ENCODE assay signal across 38 cellular contexts in genomic region chr5:2288466-2288865, GRCh38.
"Had no signal": no experiment of that assay in that cellular context is flagged by ENCODE, and none has a peak within 500 bp of the region (broad histone marks: within the 10 kb centered on the region; RNA-seq: fewer than 3 reads in every experiment).

No MANE protein-coding gene starts in this region.

- H3K27ac ChIP-seq: adrenal gland, ascending aorta, body of pancreas, brain microvascular endothelial cell, breast epithelium, cardiac muscle cell had no signal

- ATAC-seq: activated naive CD4-positive, alpha-beta T cell treated with anti-CD3 and anti-CD28 coated beads, Interleukin-2, amount 50 U/mL, for 72 hours; activated naive CD8-positive, alpha-beta T cell treated with anti-CD3 and anti-CD28 coated beads, Interleukin-2, amount 50 U/mL, for 24 hours; activated T-cell treated with anti-CD3 and anti-CD28 coated beads, Interleukin-2, amount 50 U/mL, for 4 hours; activated T-cell treated with anti-CD3 and anti-CD28 coated beads, Interleukin-2, amount 50 U/mL, for 72 hours; activated T-helper 17 cell treated with anti-CD3 and anti-CD28 coated beads, Interleukin-2, amount 50 U/mL, for 72 hours; body of pancreas had no signal

- H3K27me3 ChIP-seq: adrenal gland, ascending aorta, body of pancreas, brain microvascular endothelial cell, breast epithelium, cardiac muscle cell had no signal

- H3K36me3 ChIP-seq: adrenal gland, ascending aorta, brain microvascular endothelial cell, breast epithelium, cardiac muscle cell had no signal

- H3K36me3 Mint-ChIP-seq: activated naive CD4-positive, alpha-beta T cell treated with anti-CD3 and anti-CD28 coated beads, Interleukin-2, amount 10 ng/mL, durations not matched to agents 7 days and 5 days; activated naive CD4-positive, alpha-beta T cell treated with anti-CD3 and anti-CD28 coated beads, Interleukin-2, amount 50 U/mL, for 24 hours; activated naive CD4-positive, alpha-beta T cell treated with anti-CD3 and anti-CD28 coated beads, Interleukin-2, amount 50 U/mL, for 72 hours; activated naive CD8-positive, alpha-beta T cell; activated naive CD8-positive, alpha-beta T cell treated with anti-CD3 and anti-CD28 coated beads for 36 hours; activated naive CD8-positive, alpha-beta T cell treated with anti-CD3 and anti-CD28 coated beads, Interleukin-2, amount 10 ng/mL, durations not matched to agents 7 days and 5 days; brain had no signal

- H3K4me3 Mint-ChIP-seq: activated naive CD4-positive, alpha-beta T cell treated with anti-CD3 and anti-CD28 coated beads for 36 hours; activated naive CD4-positive, alpha-beta T cell treated with anti-CD3 and anti-CD28 coated beads, Interleukin-2, amount 10 ng/mL, durations not matched to agents 7 days and 5 days; activated naive CD4-positive, alpha-beta T cell treated with anti-CD3 and anti-CD28 coated beads, Interleukin-2, amount 50 U/mL, for 24 hours; activated naive CD8-positive, alpha-beta T cell; activated naive CD8-positive, alpha-beta T cell treated with anti-CD3 and anti-CD28 coated beads for 36 hours; activated naive CD8-positive, alpha-beta T cell treated with anti-CD3 and anti-CD28 coated beads, Interleukin-2, amount 10 ng/mL, durations not matched to agents 7 days and 5 days; activated naive CD8-positive, alpha-beta T cell treated with anti-CD3 and anti-CD28 coated beads, Interleukin-2, amount 50 U/mL, for 24 hours; activated T-cell treated with anti-CD3 and anti-CD28 coated beads, Interleukin-2, amount 50 U/mL, for 24 hours; activated T-cell treated with anti-CD3 and anti-CD28 coated beads, Interleukin-2, amount 50 U/mL, for 4 hours; activated T-cell treated with anti-CD3 and anti-CD28 coated beads, Interleukin-2, amount 50 U/mL, for 72 hours; activated T-helper 1 cell treated with anti-CD3 and anti-CD28 coated beads, Interleukin-12 subunit alpha, Interleukin-12 subunit beta, Interleukin-2, Interleukin-4 antibody, amounts not matched to agents 30 ng/mL and 10 ng/mL and 1 ng/mL, durations not matched to agents 14 hours and 24 hours and 36 hours; activated T-helper 17 cell treated with anti-CD3 and anti-CD28 coated beads, Interleukin-2, amount 50 U/mL, for 72 hours; brain; central memory CD8-positive, alpha-beta T cell had no signal

- H3K9me3 Mint-ChIP-seq: activated naive CD4-positive, alpha-beta T cell treated with anti-CD3 and anti-CD28 coated beads for 36 hours; activated naive CD4-positive, alpha-beta T cell treated with anti-CD3 and anti-CD28 coated beads, Interleukin-2, amount 10 ng/mL, durations not matched to agents 7 days and 5 days; activated naive CD4-positive, alpha-beta T cell treated with anti-CD3 and anti-CD28 coated beads, Interleukin-2, amount 50 U/mL, for 24 hours; activated naive CD4-positive, alpha-beta T cell treated with anti-CD3 and anti-CD28 coated beads, Interleukin-2, amount 50 U/mL, for 72 hours; activated naive CD8-positive, alpha-beta T cell treated with anti-CD3 and anti-CD28 coated beads for 36 hours; activated naive CD8-positive, alpha-beta T cell treated with anti-CD3 and anti-CD28 coated beads, Interleukin-2, amount 10 ng/mL, durations not matched to agents 7 days and 5 days; activated naive CD8-positive, alpha-beta T cell treated with anti-CD3 and anti-CD28 coated beads, Interleukin-2, amount 50 U/mL, for 24 hours; activated T-cell treated with anti-CD3 and anti-CD28 coated beads, Interleukin-2, amount 50 U/mL, for 24 hours; activated T-cell treated with anti-CD3 and anti-CD28 coated beads, Interleukin-2, amount 50 U/mL, for 4 hours; activated T-cell treated with anti-CD3 and anti-CD28 coated beads, Interleukin-2, amount 50 U/mL, for 72 hours; activated T-helper 1 cell treated with anti-CD3 and anti-CD28 coated beads, Interleukin-12 subunit alpha, Interleukin-12 subunit beta, Interleukin-2, Interleukin-4 antibody, amounts not matched to agents 30 ng/mL and 10 ng/mL and 1 ng/mL, durations not matched to agents 14 hours and 24 hours and 36 hours; activated T-helper 17 cell treated with anti-CD3 and anti-CD28 coated beads, Interleukin-2, amount 50 U/mL, for 72 hours; activated T-helper 2 cell treated with anti-CD3 and anti-CD28 coated beads, Interferon-gamma antibody, Interleukin-2, Interleukin-4, amounts not matched to agents 10 μg/mL and 5 μg/mL and 100 μg/mL, durations not matched to agents 14 hours and 24 hours and 36 hours; central memory CD8-positive, alpha-beta T cell had no signal

- H3K4me1 Mint-ChIP-seq: activated naive CD4-positive, alpha-beta T cell treated with anti-CD3 and anti-CD28 coated beads, Interleukin-2, amount 10 ng/mL, durations not matched to agents 7 days and 5 days; activated naive CD4-positive, alpha-beta T cell treated with anti-CD3 and anti-CD28 coated beads, Interleukin-2, amount 50 U/mL, for 24 hours; activated naive CD8-positive, alpha-beta T cell treated with anti-CD3 and anti-CD28 coated beads for 36 hours; activated naive CD8-positive, alpha-beta T cell treated with anti-CD3 and anti-CD28 coated beads, Interleukin-2, amount 10 ng/mL, durations not matched to agents 7 days and 5 days; activated naive CD8-positive, alpha-beta T cell treated with anti-CD3 and anti-CD28 coated beads, Interleukin-2, amount 50 U/mL, for 24 hours; activated T-helper 17 cell treated with anti-CD3 and anti-CD28 coated beads, Interleukin-2, amount 50 U/mL, for 72 hours; brain; central memory CD8-positive, alpha-beta T cell had no signal

- H3K27ac Mint-ChIP-seq: activated naive CD4-positive, alpha-beta T cell treated with anti-CD3 and anti-CD28 coated beads for 36 hours; activated naive CD4-positive, alpha-beta T cell treated with anti-CD3 and anti-CD28 coated beads, Interleukin-2, amount 10 ng/mL, durations not matched to agents 7 days and 5 days; activated naive CD4-positive, alpha-beta T cell treated with anti-CD3 and anti-CD28 coated beads, Interleukin-2, amount 50 U/mL, for 24 hours; activated naive CD4-positive, alpha-beta T cell treated with anti-CD3 and anti-CD28 coated beads, Interleukin-2, amount 50 U/mL, for 72 hours; activated naive CD8-positive, alpha-beta T cell; activated naive CD8-positive, alpha-beta T cell treated with anti-CD3 and anti-CD28 coated beads for 36 hours; activated naive CD8-positive, alpha-beta T cell treated with anti-CD3 and anti-CD28 coated beads, Interleukin-2, amount 10 ng/mL, durations not matched to agents 7 days and 5 days; activated naive CD8-positive, alpha-beta T cell treated with anti-CD3 and anti-CD28 coated beads, Interleukin-2, amount 50 U/mL, for 24 hours; activated T-cell treated with anti-CD3 and anti-CD28 coated beads, Interleukin-2, amount 50 U/mL, for 24 hours; activated T-cell treated with anti-CD3 and anti-CD28 coated beads, Interleukin-2, amount 50 U/mL, for 72 hours; activated T-helper 1 cell treated with anti-CD3 and anti-CD28 coated beads, Interleukin-12 subunit alpha, Interleukin-12 subunit beta, Interleukin-2, Interleukin-4 antibody, amounts not matched to agents 30 ng/mL and 10 ng/mL and 1 ng/mL, durations not matched to agents 14 hours and 24 hours and 36 hours; activated T-helper 17 cell treated with anti-CD3 and anti-CD28 coated beads, Interleukin-2, amount 50 U/mL, for 72 hours; activated T-helper 2 cell treated with anti-CD3 and anti-CD28 coated beads, Interferon-gamma antibody, Interleukin-2, Interleukin-4, amounts not matched to agents 10 μg/mL and 5 μg/mL and 100 μg/mL, durations not matched to agents 14 hours and 24 hours and 36 hours; brain had no signal

- H3K9me3 ChIP-seq: adrenal gland, ascending aorta, breast epithelium had no signal

- H3K27me3 Mint-ChIP-seq: activated naive CD4-positive, alpha-beta T cell treated with anti-CD3 and anti-CD28 coated beads, Interleukin-2, amount 10 ng/mL, durations not matched to agents 7 days and 5 days; activated naive CD8-positive, alpha-beta T cell; activated naive CD8-positive, alpha-beta T cell treated with anti-CD3 and anti-CD28 coated beads for 36 hours; activated naive CD8-positive, alpha-beta T cell treated with anti-CD3 and anti-CD28 coated beads, Interleukin-2, amount 10 ng/mL, durations not matched to agents 7 days and 5 days; activated naive CD8-positive, alpha-beta T cell treated with anti-CD3 and anti-CD28 coated beads, Interleukin-2, amount 50 U/mL, for 24 hours; activated T-cell treated with anti-CD3 and anti-CD28 coated beads, Interleukin-2, amount 50 U/mL, for 24 hours; central memory CD8-positive, alpha-beta T cell had no signal

- H3K4me1 ChIP-seq: adrenal gland, ascending aorta, body of pancreas, breast epithelium had no signal

- DNase-seq: activated effector memory CD4-positive, alpha-beta T cell treated with anti-CD3 and anti-CD28 coated beads, Interleukin-2, amount 50 U/mL, for 16 hours; activated effector memory CD4-positive, alpha-beta T cell treated with Interleukin-2 at 50 U/mL for 16 hours; activated gamma-delta T cell; activated gamma-delta T cell treated with Interleukin-2 at 50 U/mL for 16 hours; activated naive CD4-positive, alpha-beta T cell; activated naive CD4-positive, alpha-beta T cell treated with anti-CD3 and anti-CD28 coated beads for 36 hours; activated naive CD4-positive, alpha-beta T cell treated with anti-CD3 and anti-CD28 coated beads, Interleukin-2, amount 10 ng/mL, durations not matched to agents 7 days and 5 days; activated naive CD4-positive, alpha-beta T cell treated with anti-CD3 and anti-CD28 coated beads, Interleukin-2, amount 50 U/mL, for 16 hours; activated naive CD4-positive, alpha-beta T cell treated with Interleukin-2 at 50 U/mL for 16 hours; activated naive CD8-positive, alpha-beta T cell treated with anti-CD3 and anti-CD28 coated beads for 36 hours; activated naive CD8-positive, alpha-beta T cell treated with anti-CD3 and anti-CD28 coated beads, Interleukin-2, amount 10 ng/mL, durations not matched to agents 7 days and 5 days; activated naive CD8-positive, alpha-beta T cell treated with anti-CD3 and anti-CD28 coated beads, Interleukin-2, amount 50 U/mL, for 24 hours; activated T-cell treated with anti-CD3 and anti-CD28 coated beads for 4 hours; activated T-cell treated with anti-CD3 and anti-CD28 coated beads, Interleukin-2, amount 50 U/mL, for 1 hour; activated T-cell treated with anti-CD3 and anti-CD28 coated beads, Interleukin-2, amount 50 U/mL, for 24 hours; activated T-cell treated with anti-CD3 and anti-CD28 coated beads, Interleukin-2, amount 50 U/mL, for 4 hours; activated T-cell treated with anti-CD3 and anti-CD28 coated beads, Interleukin-2, amount 50 U/mL, for 48 hours; activated T-cell treated with anti-CD3 and anti-CD28 coated beads, Interleukin-2, amount 50 U/mL, for 72 hours; adrenal gland; amniotic stem cell; amygdala; anterior cingulate cortex; body of pancreas; brain microvascular endothelial cell; caudate nucleus; central memory CD4-positive, alpha-beta T cell; cerebellar nuclear complex had no signal

- H3K4me3 ChIP-seq: adrenal gland, ascending aorta, body of pancreas, breast epithelium, cardiac muscle cell had no signal
